In genomic region chr5:25119654-25120053, GRCh38 we compare ENCODE assay signal across 8 cellular contexts.
DNase-seq lines count a peak whose midpoint lies in the region; ATAC-seq and TF ChIP-seq lines count a peak whose summit lies in the region.

No MANE protein-coding gene starts in this region.

- DNase-seq in NCI-H2029 (lab: John Stamatoyannopoulos, UW) (peak; percentile 63), WTC11 (ENCODE audit: low spot score) (no peak), osteoblast (ENCODE audit: insufficient read length, low spot score, missing footprints) (peak; percentile 34), spleen (no peak), NCI-H128 (lab: John Stamatoyannopoulos, UW; ENCODE audit: unreplicated experiment) (no peak)
- no peak for DNase-seq in NK-92 treated with Interleukin-12 subunit alpha and Interleukin-12 subunit beta, amount 100 ng/mL, for 24 hours (lab: John Stamatoyannopoulos, UW)

- no peak overlapping the region for H3K4me2 ChIP-seq in osteoblast (ENCODE audit: insufficient read depth, low read length)

- H3K36me3 Mint-ChIP-seq in WTC11: peaks cover 19% of the 10 kb centered on the region

- peaks cover 3% of the 10 kb centered on the region; the same call in 1 of the 2 replicates for H3K27me3 Mint-ChIP-seq in WTC11 (ENCODE audit: low read depth)

- 72 to 84% (median 80%) methylated on average over 6 to 7 of the region's 7 CpGs for WGBS in spleen, 5 donors

- CTCF ChIA-PET in WTC11 (lab: Charles Lee): interaction anchor here (0.5 to 1.0 kb wide), 2 partner anchors 9 to 802 kb away, joined by 3 to 4 read pairs; no protein-coding TSS in a partner anchor

- TF ChIP-seq CTCF in GM12875 (IDR thresholded peaks at IDR 0.05; ENCODE audit: borderline replicate concordance, insufficient read depth, low read depth, low read length) (peak; percentile 5; the same call in 1 of the 2 replicates), WTC11 (IDR thresholded peaks at IDR 0.05) (peak; percentile 40), osteoblast (IDR thresholded peaks at IDR 0.05; ENCODE audit: extremely low read depth, low read depth, low read length) (peak; percentile 5), spleen (IDR thresholded peaks at IDR 0.05 in 8 of 11, conservative IDR thresholded peaks at IDR 0.05 in 3 of 11) (no peak)

- no peaks in the 10 kb centered on the region for H4K20me1 ChIP-seq in osteoblast (ENCODE audit: insufficient read depth, low read length)

- ATAC-seq in WTC11 (0 out of 2 replicates have a peak, but pooled peaks have one; percentile 34), GM19395 (IDR thresholded peaks at IDR 0.05; ENCODE audit: unreplicated experiment) (no peak)

- H3K27ac ChIP-seq in osteoblast (ENCODE audit: low read depth, low read length) (no peak overlapping the region), spleen (no peak overlapping the region)

- H3K27ac Mint-ChIP-seq in WTC11: peak overlapping the region; percentile 83; the same call in 1 of the 2 replicates

- H2AFZ ChIP-seq in osteoblast (ENCODE audit: low read length): no peak overlapping the region

- peaks cover 4% of the 10 kb centered on the region for H3K4me1 Mint-ChIP-seq in WTC11

- H3K27me3 ChIP-seq in osteoblast (ENCODE audit: insufficient read depth, low read length) (no peaks in the 10 kb centered on the region), spleen (replicated peaks in 1 of 7) (no peaks in the 10 kb centered on the region)

- intact Hi-C loops in spleen (cut with DNase I; ENCODE audit: low total_unique reads): no loop called here

- peaks cover 25% of the 10 kb centered on the region for H3K9me3 Mint-ChIP-seq in WTC11

- H3K4me1 ChIP-seq in osteoblast (ENCODE audit: insufficient read depth, low read length) (no peaks in the 10 kb centered on the region), spleen (no peaks in the 10 kb centered on the region)

- TF ChIP-seq POLR2A in spleen (IDR thresholded peaks at IDR 0.05): no peak

- peak overlapping the region; percentile 49 for H3K4me3 Mint-ChIP-seq in WTC11

- H3K4me3 ChIP-seq in GM12875 (ENCODE audit: low read depth, low read length) (no peak overlapping the region), osteoblast (ENCODE audit: insufficient read depth, low read length) (no peak overlapping the region), spleen (no peak overlapping the region)

- no peaks in the 10 kb centered on the region for H3K9me3 ChIP-seq in osteoblast (ENCODE audit: low read depth, low read length)
- peaks cover 0 to 10% (median 0%) of the 10 kb centered on the region in 8 donors for H3K9me3 ChIP-seq in spleen

- H3K79me2 ChIP-seq in osteoblast (ENCODE audit: insufficient read depth, low read length): no peaks in the 10 kb centered on the region

- POLR2A ChIA-PET in WTC11 (lab: Charles Lee): no interaction called here

- H3K36me3 ChIP-seq in osteoblast (ENCODE audit: insufficient read depth, low read length): no peaks in the 10 kb centered on the region
- no peaks in the 10 kb centered on the region for H3K36me3 ChIP-seq in spleen

TF ChIP-seq in WTC11, 78 proteins besides CTCF, POLR2A, EP300 and RAD21:
- TF ChIP-seq, protein P1, sequence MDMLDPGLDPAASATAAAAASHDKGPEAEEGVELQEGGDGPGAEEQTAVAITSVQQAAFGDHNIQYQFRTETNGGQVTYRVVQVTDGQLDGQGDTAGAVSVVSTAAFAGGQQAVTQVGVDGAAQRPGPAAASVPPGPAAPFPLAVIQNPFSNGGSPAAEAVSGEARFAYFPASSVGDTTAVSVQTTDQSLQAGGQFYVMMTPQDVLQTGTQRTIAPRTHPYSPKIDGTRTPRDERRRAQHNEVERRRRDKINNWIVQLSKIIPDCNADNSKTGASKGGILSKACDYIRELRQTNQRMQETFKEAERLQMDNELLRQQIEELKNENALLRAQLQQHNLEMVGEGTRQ (CRISPR knock-in tag; IDR thresholded peaks at IDR 0.05): peak; percentile 66
- no peak for TF ChIP-seq OVOL2 (CRISPR knock-in tag; IDR thresholded peaks at IDR 0.05; ENCODE audit: borderline replicate concordance)
- TF ChIP-seq, protein P2, sequence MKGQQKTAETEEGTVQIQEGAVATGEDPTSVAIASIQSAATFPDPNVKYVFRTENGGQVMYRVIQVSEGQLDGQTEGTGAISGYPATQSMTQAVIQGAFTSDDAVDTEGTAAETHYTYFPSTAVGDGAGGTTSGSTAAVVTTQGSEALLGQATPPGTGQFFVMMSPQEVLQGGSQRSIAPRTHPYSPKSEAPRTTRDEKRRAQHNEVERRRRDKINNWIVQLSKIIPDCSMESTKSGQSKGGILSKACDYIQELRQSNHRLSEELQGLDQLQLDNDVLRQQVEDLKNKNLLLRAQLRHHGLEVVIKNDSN (CRISPR knock-in tag; IDR thresholded peaks at IDR 0.05): 0 out of 2 replicates have a peak, but pooled peaks have one; percentile 33

Comparison
In these comparisons a context has a peak if more than half of its experiments do, and no peak if none do; other contexts are left out.
1. CTCF ChIP-seq: peak in GM12875 (single experiment), WTC11 (single experiment) and osteoblast (single experiment); none in spleen (0 of 11).
2. DNase-seq: peak in NCI-H2029 (single experiment) and osteoblast (single experiment); none in WTC11 (single experiment), spleen (single experiment), NCI-H128 (single experiment) and NK-92 treated with Interleukin-12 subunit alpha and Interleukin-12 subunit beta, amount 100 ng/mL, for 24 hours (single experiment).